In genomic region chr6:21653902-21654301, GRCh38 we compare ENCODE assay signal across 19 cellular contexts.
A peak's percentile ranks its signal among the peaks of the same experiment; 100 is the strongest.
DNase-seq lines count a peak whose midpoint lies in the region; ATAC-seq and TF ChIP-seq lines count a peak whose summit lies in the region.
"Had no signal": no experiment of that assay in that cellular context is flagged by ENCODE, and none has a peak within 500 bp of the region (broad histone marks: within the 10 kb centered on the region; RNA-seq: fewer than 3 reads in every experiment).

No MANE protein-coding gene starts in this region.

- H3K4me3 Mint-ChIP-seq in neural progenitor cell, result no peak overlapping the region
- H3K4me3 Mint-ChIP-seq: CD4-positive, alpha-beta memory T cell had no signal

- DNase-seq in NCI-H146 (lab: John Stamatoyannopoulos, UW) (peak; percentile 7), NCI-H146 treated with DMSO at 0.1 percent for 48 hours (lab: John Stamatoyannopoulos, UW; ENCODE audit: unreplicated experiment) (no peak), NCI-H526 treated with DMSO at 0.1 percent for 48 hours (lab: John Stamatoyannopoulos, UW) (peak; percentile 84), iPS DF 6.9 (ENCODE audit: low read depth, low spot score) (peak; percentile 55), neural progenitor cell (ENCODE audit: low spot score) (peak; percentile 13), heart left ventricle (no peak), superior temporal gyrus (ENCODE audit: extremely low spot score) (no peak)
- DNase-seq: Calu3; CD4-positive, alpha-beta memory T cell; DND-41; GF-D8; KBM-7; NCI-H1417 treated with DMSO at 0.1 percent for 48 hours; NCI-H2081; NCI-H524 treated with DMSO at 0.1 percent for 48 hours; OCI-M1; RPMI8226 had no signal

- no peak overlapping the region for H3K4me2 ChIP-seq in neural progenitor cell

- H3K4me1 ChIP-seq in iPS DF 6.9 (ENCODE audit: control insufficient read depth, insufficient read depth, low read length) (no peaks in the 10 kb centered on the region), neural progenitor cell (no peaks in the 10 kb centered on the region), heart left ventricle (no peaks in the 10 kb centered on the region)

- no peaks in the 10 kb centered on the region for H3F3A ChIP-seq in neural progenitor cell (ENCODE audit: low read depth)

- TF ChIP-seq CTCF in neural progenitor cell (IDR thresholded peaks at IDR 0.05), result no peak
- no peak for TF ChIP-seq CTCF in heart left ventricle (IDR thresholded peaks at IDR 0.05)

- no peak overlapping the region for H3K27ac ChIP-seq in iPS DF 6.9 (ENCODE audit: low read length)
- H3K27ac ChIP-seq in neural progenitor cell, result no peak overlapping the region
- H3K27ac ChIP-seq in heart left ventricle, result no peak overlapping the region

- H3K27me3 ChIP-seq in iPS DF 6.9 (ENCODE audit: control insufficient read depth, insufficient read depth, low read length) (no peaks in the 10 kb centered on the region), neural progenitor cell (no peaks in the 10 kb centered on the region), heart left ventricle (no peaks in the 10 kb centered on the region)

- H3K9me3 Mint-ChIP-seq in neural progenitor cell, result peaks cover 9% of the 10 kb centered on the region

- H3K4me3 ChIP-seq in iPS DF 6.9 (ENCODE audit: low read length) (no peak overlapping the region), neural progenitor cell (no peak overlapping the region), heart left ventricle (no peak overlapping the region)

- peaks cover 3% of the 10 kb centered on the region for H3K4me1 Mint-ChIP-seq in neural progenitor cell
- H3K4me1 Mint-ChIP-seq: CD4-positive, alpha-beta memory T cell had no signal

- H3K9me3 ChIP-seq in iPS DF 6.9 (ENCODE audit: control insufficient read depth, insufficient read depth, low read length), result no peaks in the 10 kb centered on the region
- H3K9me3 ChIP-seq in neural progenitor cell (ENCODE audit: low read depth), result no peaks in the 10 kb centered on the region
- H3K9me3 ChIP-seq in heart left ventricle, result no peaks in the 10 kb centered on the region

- peaks cover 8% of the 10 kb centered on the region for H3K27me3 Mint-ChIP-seq in neural progenitor cell (ENCODE audit: insufficient read depth, low read depth)

- H3K27ac Mint-ChIP-seq in neural progenitor cell, result no peak overlapping the region

- no peak for TF ChIP-seq POLR2A in heart left ventricle (IDR thresholded peaks at IDR 0.05)

- no peak for ATAC-seq in GM21723 (IDR thresholded peaks at IDR 0.05; ENCODE audit: unreplicated experiment)
- ATAC-seq in heart left ventricle, result no peak
- ATAC-seq: HCT116 had no signal

- no peak overlapping the region for H3K9ac ChIP-seq in neural progenitor cell

- H3K79me2 ChIP-seq in neural progenitor cell (ENCODE audit: low read depth), result no peaks in the 10 kb centered on the region

- no peaks in the 10 kb centered on the region for H4K20me1 ChIP-seq in neural progenitor cell (ENCODE audit: low read depth)

- H3K36me3 Mint-ChIP-seq in neural progenitor cell, result peaks cover 3% of the 10 kb centered on the region
- H3K36me3 Mint-ChIP-seq: CD4-positive, alpha-beta memory T cell had no signal

- intact Hi-C loops in heart left ventricle (cut with DNase I), result no loop called here

- H2AFZ ChIP-seq in neural progenitor cell (replicated peaks), result no peak overlapping the region

- no CpG with 5 or more reads among the region's 7 CpGs for WGBS in iPS DF 6.9 (ENCODE audit: insufficient coverage, insufficient read length)
- WGBS in heart left ventricle, 4 donors, result 79 to 83% (median 82%) methylated on average over 7 of the region's 7 CpGs

- H3K36me3 ChIP-seq in iPS DF 6.9 (ENCODE audit: control insufficient read depth, insufficient read depth, low read length) (no peaks in the 10 kb centered on the region), neural progenitor cell (no peaks in the 10 kb centered on the region), heart left ventricle (no peaks in the 10 kb centered on the region)

Comparison
In these comparisons a context has a peak if more than half of its experiments do, and no peak if none do; other contexts are left out.
1. DNase-seq: peak in NCI-H146 (single experiment), NCI-H526 treated with DMSO at 0.1 percent for 48 hours (single experiment), iPS DF 6.9 (single experiment) and neural progenitor cell (single experiment); none in NCI-H146 treated with DMSO at 0.1 percent for 48 hours (single experiment), heart left ventricle (0 of 5) and superior temporal gyrus (single experiment).